Comparison of ENCODE assay signal across 8 cellular contexts in genomic region chr7:148962515-148962822, GRCh38.
DNase-seq lines count a peak whose midpoint lies in the region; ATAC-seq and TF ChIP-seq lines count a peak whose summit lies in the region.

No MANE protein-coding gene starts in this region.

- ATAC-seq in Right ventricle myocardium superior (ENCODE audit: poor library complexity) (no peak), HG02678 (IDR thresholded peaks at IDR 0.05; ENCODE audit: unreplicated experiment) (no peak)

- TF ChIP-seq CTCF in cardiac muscle cell (IDR thresholded peaks at IDR 0.05; ENCODE audit: low read depth, low read length) (no peak), VCaP (conservative IDR thresholded peaks at IDR 0.05) (no peak), tibial artery (IDR thresholded peaks at IDR 0.05) (no peak)

- peak overlapping the region; percentile 79 for H3K9ac ChIP-seq in iPS-20b (ENCODE audit: low read depth, low read length)

- DNase-seq in cardiac muscle cell (ENCODE audit: low read depth in 1 of 2, low spot score in 1 of 2) (no peak), Right ventricle myocardium superior (no peak), tibial artery (no peak), cerebellar nuclear complex (lab: John Stamatoyannopoulos, UW) (no peak), MV-4-11 (lab: John Stamatoyannopoulos, UW) (no peak)

- H3K4me3 ChIP-seq in cardiac muscle cell (peak overlapping the region; percentile 69), iPS-20b (ENCODE audit: low read length) (peak overlapping the region; percentile 85), tibial artery (peak overlapping the region; percentile 50 to 61)

- H3K27ac ChIP-seq in cardiac muscle cell (no peak overlapping the region), VCaP (peak overlapping the region; percentile 82), iPS-20b (ENCODE audit: low read length) (no peak overlapping the region), tibial artery (peak overlapping the region in 1 of 2 donors; percentile 72)

- H3K36me3 ChIP-seq in cardiac muscle cell = no peaks in the 10 kb centered on the region
- H3K36me3 ChIP-seq in iPS-20b (ENCODE audit: insufficient read depth, low read depth, low read length) = no peaks in the 10 kb centered on the region
- H3K36me3 ChIP-seq in tibial artery = no peaks in the 10 kb centered on the region

- intact Hi-C loops in Right ventricle myocardium superior (cut with DNase I) (loop anchor here (5.0 to 10.0 kb wide), 4 partner anchors 78 to 460 kb away; partner anchors contain the start of genes CUL1 and EZH2), tibial artery (cut with DNase I; ENCODE audit: low total_unique reads) (loop anchor here (5.0 to 10.0 kb wide), 2 partner anchors 268 to 385 kb away; partner anchors contain the start of gene CUL1)

- H3K4me1 ChIP-seq in cardiac muscle cell (ENCODE audit: low read depth) (no peaks in the 10 kb centered on the region), iPS-20b (ENCODE audit: insufficient read depth, low read length) (no peaks in the 10 kb centered on the region), tibial artery (peaks cover 0 to 21% (median 11%) of the 10 kb centered on the region in 4 donors)

- H3K9me3 ChIP-seq in cardiac muscle cell (ENCODE audit: low read depth) (no peaks in the 10 kb centered on the region), iPS-20b (ENCODE audit: insufficient read depth, low read depth, low read length) (no peaks in the 10 kb centered on the region), tibial artery (no peaks in the 10 kb centered on the region)

- H3K27me3 ChIP-seq in cardiac muscle cell (no peaks in the 10 kb centered on the region), iPS-20b (ENCODE audit: insufficient read depth, low read length) (no peaks in the 10 kb centered on the region), tibial artery (no peaks in the 10 kb centered on the region)
